12 cellular contexts compared by ENCODE assay signal in genomic region chr2:24015562-24016375, GRCh38. TPM values are rescaled to one million over a fixed set of nuclear protein-coding genes. Genes with fewer than 3 reads are reported as not detected.
A peak's percentile ranks its signal among the peaks of the same experiment; 100 is the strongest.
DNase-seq lines count a peak whose midpoint lies in the region; ATAC-seq and TF ChIP-seq lines count a peak whose summit lies in the region.
"Had no signal": no experiment of that assay in that cellular context is flagged by ENCODE, and none has a peak within 500 bp of the region (broad histone marks: within the 10 kb centered on the region; RNA-seq: fewer than 3 reads in every experiment).

No MANE protein-coding gene starts in this region.

- H3K4me3 ChIP-seq in kidney epithelial cell (ENCODE audit: low read depth, low read length), result no peak overlapping the region

- H3K36me3 ChIP-seq in kidney epithelial cell (ENCODE audit: control insufficient read depth, insufficient read depth, low read length), result no peaks in the 10 kb centered on the region

- TF ChIP-seq CTCF in AG09319 (IDR thresholded peaks at IDR 0.05; ENCODE audit: low read depth, low read length) (no peak), kidney epithelial cell (IDR thresholded peaks at IDR 0.05; ENCODE audit: insufficient read depth, low read length, poor library complexity, severe bottlenecking) (no peak)

- ATAC-seq in HG03045 (IDR thresholded peaks at IDR 0.05; ENCODE audit: unreplicated experiment), result no peak

- DNase-seq in AG09319 (ENCODE audit: extremely low read depth, low read depth) (peak; percentile 24), HT-29 (ENCODE audit: low spot score) (peak; percentile 23), brain pericyte (ENCODE audit: low read depth, low spot score) (peak; percentile 52), kidney epithelial cell (ENCODE audit: low read depth) (peak; percentile 43), cortex of kidney (lab: John Stamatoyannopoulos, UW) (no peak), GM19238 (ENCODE audit: insufficient read length, low spot score) (no peak), amygdala (lab: John Stamatoyannopoulos, UW) (no peak)
- DNase-seq: activated naive CD4-positive, alpha-beta T cell treated with anti-CD3 and anti-CD28 coated beads, Interleukin-2, amount 50 U/mL, for 16 hours; DMS79; glutamatergic neuron; NCI-H2171 treated with DMSO at 0.1 percent for 48 hours had no signal

- H3K27me3 ChIP-seq in kidney epithelial cell (ENCODE audit: control insufficient read depth, insufficient read depth, low read length), result peaks cover 2% of the 10 kb centered on the region

RNA-seq across cellular contexts. Expression of gene MFSD2B, which starts 5.9 kb away (rescaled TPM):
- not detected in 2 replicates for total RNA-seq in HT-29 (2014; rRNA removed; shearing (Covaris generic))
- not detected in 2 replicates for total RNA-seq in kidney epithelial cell

RNA-seq across cellular contexts. Expression of gene WDCP, which starts 31.4 kb away (rescaled TPM):
- total RNA-seq in HT-29 (2014; rRNA removed; shearing (Covaris generic)), result 2.7 and 6.4 TPM in 2 replicates
- total RNA-seq in kidney epithelial cell, result 7.3 and 8.2 TPM in 2 replicates

RNA-seq across cellular contexts. Expression of gene FKBP1B, which starts 33.8 kb away (rescaled TPM):
- total RNA-seq in HT-29 (2014; rRNA removed; shearing (Covaris generic)), result not detected in 2 replicates
- 24.6 and 26.0 TPM in 2 replicates for total RNA-seq in kidney epithelial cell

Comparison
In these comparisons a context has a peak if more than half of its experiments do, and no peak if none do; other contexts are left out.
1. DNase-seq: peak in AG09319 (single experiment), HT-29 (single experiment), brain pericyte (single experiment) and kidney epithelial cell (single experiment); none in cortex of kidney (single experiment), GM19238 (single experiment) and amygdala (0 of 56).
2. RNA of gene FKBP1B, which starts 33.8 kb away (total RNA-seq): 24.6 to 26.0 TPM in kidney epithelial cell; not detected in HT-29; every median in the first group is over 10 times any median in the second.